Comparison of ENCODE assay signal across 1 cellular context in genomic region chr5:115317750-115318149, GRCh38.
TF ChIP-seq lines count a peak whose summit lies in the region.

No MANE protein-coding gene starts in this region.

TF ChIP-seq in SK-N-SH treated with all-trans-retinoic acid at 6 μM for 48 hours, 23 proteins besides CTCF, POLR2A, EP300 and RAD21 (continued from another document):
- TF ChIP-seq CSRNP3 (CRISPR knock-in tag; IDR thresholded peaks at IDR 0.05) (no peak), ZNF565 (CRISPR knock-in tag; conservative IDR thresholded peaks at IDR 0.05; ENCODE audit: low read depth) (no peak), BACH2 (CRISPR knock-in tag; IDR thresholded peaks at IDR 0.05; ENCODE audit: borderline replicate concordance) (no peak), PPARA (CRISPR knock-in tag; IDR thresholded peaks at IDR 0.05; ENCODE audit: borderline replicate concordance) (no peak), PATZ1 (CRISPR knock-in tag; IDR thresholded peaks at IDR 0.05; ENCODE audit: borderline replicate concordance) (no peak), RARB (CRISPR knock-in tag; IDR thresholded peaks at IDR 0.05) (no peak), OSR1 (CRISPR knock-in tag; IDR thresholded peaks at IDR 0.05) (no peak)
TF ChIP-seq in SK-N-SH treated with all-trans-retinoic acid at 6 μM for 48 hours: peak in this region for 2.
